13 cellular contexts compared by ENCODE assay signal in genomic region chr17:73947281-73947975, GRCh38.
"Had no signal": no experiment of that assay in that cellular context is flagged by ENCODE, and none has a peak within 500 bp of the region (broad histone marks: within the 10 kb centered on the region; RNA-seq: fewer than 3 reads in every experiment).

No MANE protein-coding gene starts in this region.

- DNase-seq: foreskin melanocyte; kidney; left cardiac atrium; left ventricle myocardium superior; mesenchymal stem cell; naive B cell; nucleus accumbens; right lobe of liver; stimulated activated CD4-positive, alpha-beta T cell treated with anti-CD3 and anti-CD28 coated beads, Interleukin-4, amount 100 ng/mL, for 24 hours; tibial artery; upper lobe of right lung had no signal

- H3K27ac Mint-ChIP-seq: naive B cell; stimulated activated memory B cell treated with anti-CD40 and anti-IgM and Interleukin-4, amounts not matched to agents 10 μg/mL and 1 μg/mL and 100 μg/mL, for 72 hours; stimulated activated naive CD8-positive, alpha-beta T cell treated with anti-CD3 and anti-CD28 coated beads, Interleukin-15, Interleukin-2, amounts not matched to agents 100 ng/mL and 50 ng/mL, for 24 hours had no signal

- H3K4me3 Mint-ChIP-seq: stimulated activated memory B cell treated with anti-CD40 and anti-IgM and Interleukin-4, amounts not matched to agents 10 μg/mL and 1 μg/mL and 100 μg/mL, for 72 hours; stimulated activated naive CD8-positive, alpha-beta T cell treated with anti-CD3 and anti-CD28 coated beads, Interleukin-15, Interleukin-2, amounts not matched to agents 100 ng/mL and 50 ng/mL, for 24 hours had no signal

- H3K9me3 Mint-ChIP-seq: stimulated activated memory B cell treated with anti-CD40 and anti-IgM and Interleukin-4, amounts not matched to agents 10 μg/mL and 1 μg/mL and 100 μg/mL, for 72 hours; stimulated activated naive CD8-positive, alpha-beta T cell treated with anti-CD3 and anti-CD28 coated beads, Interleukin-15, Interleukin-2, amounts not matched to agents 100 ng/mL and 50 ng/mL, for 24 hours had no signal

- H3K36me3 Mint-ChIP-seq: naive B cell; stimulated activated memory B cell treated with anti-CD40 and anti-IgM and Interleukin-4, amounts not matched to agents 10 μg/mL and 1 μg/mL and 100 μg/mL, for 72 hours had no signal
